ENCODE assay signal across 1 cellular context in genomic region chr20:11852801-11853200, GRCh38.
TF ChIP-seq lines count a peak whose summit lies in the region.

No MANE protein-coding gene starts in this region.

TF ChIP-seq in HEK293, 187 proteins besides CTCF, POLR2A, EP300 and RAD21 (continued from another document):
- TF ChIP-seq, protein P1, sequence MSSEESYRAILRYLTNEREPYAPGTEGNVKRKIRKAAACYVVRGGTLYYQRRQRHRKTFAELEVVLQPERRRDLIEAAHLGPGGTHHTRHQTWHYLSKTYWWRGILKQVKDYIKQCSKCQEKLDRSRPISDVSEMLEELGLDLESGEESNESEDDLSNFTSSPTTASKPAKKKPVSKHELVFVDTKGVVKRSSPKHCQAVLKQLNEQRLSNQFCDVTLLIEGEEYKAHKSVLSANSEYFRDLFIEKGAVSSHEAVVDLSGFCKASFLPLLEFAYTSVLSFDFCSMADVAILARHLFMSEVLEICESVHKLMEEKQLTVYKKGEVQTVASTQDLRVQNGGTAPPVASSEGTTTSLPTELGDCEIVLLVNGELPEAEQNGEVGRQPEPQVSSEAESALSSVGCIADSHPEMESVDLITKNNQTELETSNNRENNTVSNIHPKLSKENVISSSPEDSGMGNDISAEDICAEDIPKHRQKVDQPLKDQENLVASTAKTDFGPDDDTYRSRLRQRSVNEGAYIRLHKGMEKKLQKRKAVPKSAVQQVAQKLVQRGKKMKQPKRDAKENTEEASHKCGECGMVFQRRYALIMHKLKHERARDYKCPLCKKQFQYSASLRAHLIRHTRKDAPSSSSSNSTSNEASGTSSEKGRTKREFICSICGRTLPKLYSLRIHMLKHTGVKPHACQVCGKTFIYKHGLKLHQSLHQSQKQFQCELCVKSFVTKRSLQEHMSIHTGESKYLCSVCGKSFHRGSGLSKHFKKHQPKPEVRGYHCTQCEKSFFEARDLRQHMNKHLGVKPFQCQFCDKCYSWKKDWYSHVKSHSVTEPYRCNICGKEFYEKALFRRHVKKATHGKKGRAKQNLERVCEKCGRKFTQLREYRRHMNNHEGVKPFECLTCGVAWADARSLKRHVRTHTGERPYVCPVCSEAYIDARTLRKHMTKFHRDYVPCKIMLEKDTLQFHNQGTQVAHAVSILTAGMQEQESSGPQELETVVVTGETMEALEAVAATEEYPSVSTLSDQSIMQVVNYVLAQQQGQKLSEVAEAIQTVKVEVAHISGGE (tag by site-specific recombination; conservative IDR thresholded peaks at IDR 0.05; ENCODE audit: low read depth), result peak; percentile 62
- TF ChIP-seq ZSCAN30 (tag by site-specific recombination; IDR thresholded peaks at IDR 0.05), result no peak
